8 cellular contexts compared by ENCODE assay signal in the genomic region with DNA sequence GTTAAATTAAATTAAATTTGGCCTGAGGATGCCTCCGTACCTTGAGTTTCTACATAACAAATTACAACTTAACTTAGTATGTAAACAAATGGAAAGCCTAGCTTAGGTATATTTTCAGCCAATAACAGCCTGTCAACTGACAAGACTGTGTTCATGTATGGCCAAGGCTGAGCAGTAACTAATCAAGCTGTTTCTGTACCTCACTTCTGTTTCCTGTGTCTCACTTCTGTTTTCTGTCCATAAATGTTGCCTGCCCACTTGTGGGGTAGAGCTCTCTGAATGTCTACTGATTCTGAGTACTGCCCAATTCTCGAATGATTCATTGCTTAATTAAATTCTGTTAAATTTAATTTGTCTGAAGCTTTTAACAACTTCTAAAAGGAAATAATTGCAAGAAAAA.
"Had no signal": no experiment of that assay in that cellular context is flagged by ENCODE, and none has a peak within 500 bp of the region (broad histone marks: within the 10 kb centered on the region; RNA-seq: fewer than 3 reads in every experiment).

No MANE protein-coding gene starts in this region.

- H3K4me3 ChIP-seq: GM23338, HAP-1 had no signal

- ATAC-seq: GM23338, HCT116, HepG2 had no signal

- H3K4me2 ChIP-seq: GM23338 had no signal

- H3K27ac ChIP-seq: HL-60 had no signal

- H3K9me3 ChIP-seq: HAP-1 had no signal

- FAIRE-seq: HepG2 had no signal

- H3K36me3 ChIP-seq: HAP-1 had no signal

- DNase-seq: H7, HFFc6, KBM-7 had no signal

- H2AFZ ChIP-seq: GM23338 had no signal
